In the genomic region with DNA sequence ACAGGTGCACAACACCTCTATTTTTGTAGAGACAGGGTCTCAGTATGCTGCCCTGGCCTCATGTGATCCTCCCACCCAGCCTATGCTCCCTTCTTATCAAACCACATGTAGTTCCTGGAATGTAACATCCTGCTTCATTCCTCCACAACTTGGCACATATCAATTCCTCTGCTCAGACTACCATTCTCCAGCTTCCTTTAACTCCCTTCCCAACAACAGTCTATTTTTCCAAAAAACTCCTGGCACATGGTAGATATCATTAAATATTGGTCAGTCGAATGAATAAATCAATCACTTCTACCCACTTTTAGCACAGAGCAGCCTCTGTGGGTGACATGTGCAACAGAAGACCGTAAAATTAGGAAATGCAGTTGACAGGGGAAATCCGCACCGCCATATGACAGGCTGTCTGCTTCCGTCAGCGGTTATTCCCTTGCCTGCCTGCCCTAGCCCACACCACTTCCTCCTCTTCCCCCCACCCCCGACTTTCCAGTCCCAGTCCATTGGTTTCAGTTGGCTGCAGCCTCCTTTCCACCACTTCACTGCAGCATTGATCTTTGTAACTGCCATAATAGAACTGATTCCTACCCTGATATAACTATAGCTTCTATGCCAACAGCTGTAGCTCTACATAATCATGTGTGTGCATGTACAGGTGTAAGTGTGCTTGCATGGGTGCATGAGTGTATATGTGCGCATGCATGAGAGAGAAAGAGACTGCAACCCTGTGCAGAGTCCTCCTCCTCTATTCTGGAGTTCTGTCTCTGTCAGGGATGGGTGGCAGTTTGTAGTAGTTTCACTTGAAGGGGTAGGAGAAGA, we compare ENCODE assay signal across 8 cellular contexts. TPM values are rescaled to one million over a fixed set of nuclear protein-coding genes. Genes with fewer than 3 reads are reported as not detected.
DNase-seq lines count a peak whose midpoint lies in the region; ATAC-seq, FAIRE-seq and TF ChIP-seq lines count a peak whose summit lies in the region.

No MANE protein-coding gene starts in this region.

- 85 to 98% methylated on average over 6 to 8 of the region's 8 CpGs for WGBS in endodermal cell (ENCODE audit: insufficient coverage in 1 of 2, insufficient read length in 1 of 2), 2 experiments

- H3K27ac Mint-ChIP-seq in endodermal cell, result no peak overlapping the region

- H3K27ac ChIP-seq in endodermal cell (ENCODE audit: low read depth, low read length), result no peak overlapping the region

- DNase-seq in GM18507 (ENCODE audit: extremely low spot score, insufficient read length, low read depth) (no peak), NAMALWA (ENCODE audit: low spot score) (peak; percentile 62), Right ventricle myocardium superior (peak; percentile 66), endodermal cell (no peak), NCI-H1930 (lab: John Stamatoyannopoulos, UW) (no peak)
- DNase-seq in activated CD8-positive, alpha-beta memory T cell treated with anti-CD3 and anti-CD28 coated beads, Interleukin-2, amount 50 U/mL, for 4 hours, result peak; percentile 68
- DNase-seq in stimulated activated CD4-positive, alpha-beta T cell treated with anti-CD3 and anti-CD28 coated beads, Interleukin-12 subunit alpha, Interleukin-12 subunit beta, amount 100 ng/mL, for 4 hours, result peak; percentile 52

- no peaks in the 10 kb centered on the region for H3K27me3 Mint-ChIP-seq in endodermal cell (ENCODE audit: insufficient read depth)

- H3K36me3 Mint-ChIP-seq in endodermal cell (ENCODE audit: low read depth), result no peaks in the 10 kb centered on the region

- TF ChIP-seq CTCF in endodermal cell (conservative IDR thresholded peaks at IDR 0.05), result no peak

- no peaks in the 10 kb centered on the region for H3K9me3 Mint-ChIP-seq in endodermal cell

- no peaks in the 10 kb centered on the region for H3K36me3 ChIP-seq in endodermal cell (ENCODE audit: control insufficient read depth, insufficient read depth, low read length)

- FAIRE-seq in GM18507 (lab: Jason Lieb, UNC), result peak; percentile 84

- peak; percentile 84 for ATAC-seq in Right ventricle myocardium superior (ENCODE audit: poor library complexity)
- no peak for ATAC-seq in HG03469 (IDR thresholded peaks at IDR 0.05; ENCODE audit: unreplicated experiment)

- no peak overlapping the region for H3K9ac ChIP-seq in endodermal cell (ENCODE audit: extremely low read depth, low read length, poor library complexity, severe bottlenecking)

- no peak overlapping the region for H3K4me3 ChIP-seq in endodermal cell (ENCODE audit: low read length)

- H3K4me1 Mint-ChIP-seq in endodermal cell, result peaks cover 3% of the 10 kb centered on the region

- no peaks in the 10 kb centered on the region for H3K4me1 ChIP-seq in endodermal cell (ENCODE audit: control insufficient read depth, insufficient read depth, low read length)

- H3K27me3 ChIP-seq in endodermal cell (ENCODE audit: control insufficient read depth, insufficient read depth, low read length, poor library complexity, severe bottlenecking), result no peaks in the 10 kb centered on the region

- no peak overlapping the region for H3K4me3 Mint-ChIP-seq in endodermal cell

- intact Hi-C loops in Right ventricle myocardium superior (cut with DNase I), result no loop called here

- H3K9me3 ChIP-seq in endodermal cell (ENCODE audit: control insufficient read depth, low read length), result no peaks in the 10 kb centered on the region

RNA-seq across cellular contexts. Expression of a gene that starts 6.8 kb away (rescaled TPM):
- total RNA-seq in Right ventricle myocardium superior, result 43.3 TPM
- total RNA-seq in endodermal cell, result 100 to 1,000 TPM; 200 to 239 TPM
- 176 TPM for polyA plus RNA-seq in endodermal cell (2013, experiment 1 of 2)
- 157 TPM for polyA plus RNA-seq in endodermal cell (2013, experiment 2 of 2)

RNA-seq across cellular contexts. Expression of a gene that starts 22.1 kb away (rescaled TPM):
- total RNA-seq in Right ventricle myocardium superior (319 TPM), endodermal cell (100 to 1,000 TPM; 872 to 949 TPM)
- 677 TPM for polyA plus RNA-seq in endodermal cell (2013, experiment 1 of 2)
- polyA plus RNA-seq in endodermal cell (2013, experiment 2 of 2), result 633 TPM

RNA-seq across cellular contexts. Expression of a gene that starts 40.0 kb away (rescaled TPM):
- total RNA-seq in Right ventricle myocardium superior (28.7 TPM), endodermal cell (100 to 1,000 TPM; 368 to 385 TPM)
- 403 TPM for polyA plus RNA-seq in endodermal cell (2013, experiment 1 of 2)
- polyA plus RNA-seq in endodermal cell (2013, experiment 2 of 2), result 368 TPM

RNA-seq across cellular contexts. Expression of a gene that starts 43.7 kb away (rescaled TPM):
- total RNA-seq in Right ventricle myocardium superior (19.1 TPM), endodermal cell (1 to 10 TPM; 7.1 to 7.7 TPM)
- polyA plus RNA-seq in endodermal cell (2013, experiment 1 of 2), result 7.2 TPM
- 6.1 TPM for polyA plus RNA-seq in endodermal cell (2013, experiment 2 of 2)

RNA-seq across cellular contexts. Expression of a gene that starts 43.9 kb away (rescaled TPM):
- 0.38 TPM for total RNA-seq in Right ventricle myocardium superior
- total RNA-seq in endodermal cell, result 1 to 10 TPM; 2.8 to 8.3 TPM
- 2.7 TPM for polyA plus RNA-seq in endodermal cell (2013, experiment 1 of 2)
- polyA plus RNA-seq in endodermal cell (2013, experiment 2 of 2), result 2.3 TPM

Comparison
In these comparisons a context has a peak if more than half of its experiments do, and no peak if none do; other contexts are left out.
1. DNase-seq: peak in NAMALWA (single experiment), activated CD8-positive, alpha-beta memory T cell treated with anti-CD3 and anti-CD28 coated beads, Interleukin-2, amount 50 U/mL, for 4 hours (single experiment), Right ventricle myocardium superior (single experiment) and stimulated activated CD4-positive, alpha-beta T cell treated with anti-CD3 and anti-CD28 coated beads, Interleukin-12 subunit alpha, Interleukin-12 subunit beta, amount 100 ng/mL, for 4 hours (single experiment); none in GM18507 (single experiment), endodermal cell (single experiment) and NCI-H1930 (0 of 2).
2. RNA of a gene that starts 40.0 kb away (total RNA-seq): 368 to 385 TPM in endodermal cell; 28.7 TPM in Right ventricle myocardium superior (single experiment); every median in the first group is over 10 times any median in the second.